In genomic region chr1:93056649-93057048, GRCh38 we compare ENCODE assay signal across 27 cellular contexts.
"Had no signal": no experiment of that assay in that cellular context is flagged by ENCODE, and none has a peak within 500 bp of the region (broad histone marks: within the 10 kb centered on the region; RNA-seq: fewer than 3 reads in every experiment).

No MANE protein-coding gene starts in this region.

- H3K9ac ChIP-seq: neural progenitor cell, parathyroid adenoma had no signal

- DNase-seq: natural killer cell; occipital lobe; ovary; posterior cingulate gyrus; psoas muscle; right cardiac atrium; right lobe of liver; sigmoid colon; small intestine; spleen; stimulated activated CD4-positive, alpha-beta T cell treated with anti-CD3 and anti-CD28 coated beads, Interleukin-12 subunit alpha, Interleukin-12 subunit beta, amount 100 ng/mL, for 4 hours; stimulated activated CD4-positive, alpha-beta T cell treated with anti-CD3 and anti-CD28 coated beads, Interleukin-1b, Interleukin-23, amount 100 ng/mL, for 48 hours; stimulated activated CD4-positive, alpha-beta T cell treated with anti-CD3 and anti-CD28 coated beads, Interleukin-4, amount 100 ng/mL, for 1 hour; stimulated activated CD4-positive, alpha-beta T cell treated with anti-CD3 and anti-CD28 coated beads, Interleukin-4, amount 100 ng/mL, for 4 hours; stimulated activated CD8-positive, alpha-beta memory T cell treated with anti-CD3 and anti-CD28 coated beads, Interleukin-4, amount 100 ng/mL, for 48 hours; stimulated activated naive CD8-positive, alpha-beta T cell treated with anti-CD3 and anti-CD28 coated beads, Interleukin-15, amount 100 ng/mL, for 72 hours; stimulated activated naive CD8-positive, alpha-beta T cell treated with anti-CD3 and anti-CD28 coated beads, Interleukin-15, Interleukin-2, amounts not matched to agents 100 U/mL and 50 U/mL, for 24 hours; substantia nigra; testis; tibial artery; transverse colon; upper lobe of right lung; uterus had no signal

- H3K4me3 ChIP-seq: neural progenitor cell, ovary, psoas muscle, right lobe of liver, sigmoid colon, spleen, suprapubic skin, testis, tibial artery, transverse colon, upper lobe of right lung, uterus had no signal

- H3K27ac ChIP-seq: neural progenitor cell, ovary, parathyroid adenoma, psoas muscle, right lobe of liver, sigmoid colon, spleen, suprapubic skin, testis, tibial artery, transverse colon, upper lobe of right lung, uterus had no signal

- FAIRE-seq: small intestine had no signal

- H3K9me3 ChIP-seq: ovary, psoas muscle, right lobe of liver, sigmoid colon, spleen, suprapubic skin, testis, tibial artery, transverse colon, upper lobe of right lung, uterus had no signal

- H2AFZ ChIP-seq: neural progenitor cell, parathyroid adenoma had no signal

- H3K36me3 ChIP-seq: neural progenitor cell, ovary, right lobe of liver, sigmoid colon, spleen, suprapubic skin, tibial artery, transverse colon, upper lobe of right lung, uterus had no signal

- H3K4me2 ChIP-seq: neural progenitor cell had no signal

- H3K79me2 ChIP-seq: parathyroid adenoma had no signal

- H3K27me3 ChIP-seq: neural progenitor cell, ovary, right lobe of liver, sigmoid colon, spleen, testis, tibial artery, transverse colon, uterus had no signal

- ATAC-seq: natural killer cell; psoas muscle; right cardiac atrium; right lobe of liver; stimulated activated memory B cell treated with anti-CD40 and anti-IgM and Interleukin-4, amounts not matched to agents 10 μg/mL and 1 μg/mL and 100 μg/mL, for 72 hours; stimulated activated naive CD8-positive, alpha-beta T cell treated with anti-CD3 and anti-CD28 coated beads, Interleukin-15, amount 100 ng/mL, for 72 hours; stimulated activated naive CD8-positive, alpha-beta T cell treated with anti-CD3 and anti-CD28 coated beads, Interleukin-15, Interleukin-2, amounts not matched to agents 100 U/mL and 50 U/mL, for 24 hours; upper lobe of right lung had no signal

- H3K4me1 ChIP-seq: neural progenitor cell, parathyroid adenoma, psoas muscle, right lobe of liver, sigmoid colon, spleen, suprapubic skin, testis, tibial artery, transverse colon, upper lobe of right lung, uterus had no signal
